In genomic region chr12:25361511-25361910, GRCh38 we compare ENCODE assay signal across 18 cellular contexts.
DNase-seq lines count a peak whose midpoint lies in the region; ATAC-seq and TF ChIP-seq lines count a peak whose summit lies in the region.
"Had no signal": no experiment of that assay in that cellular context is flagged by ENCODE, and none has a peak within 500 bp of the region (broad histone marks: within the 10 kb centered on the region; RNA-seq: fewer than 3 reads in every experiment).

No MANE protein-coding gene starts in this region.

- ATAC-seq in GM18907 (IDR thresholded peaks at IDR 0.05; ENCODE audit: unreplicated experiment), result no peak
- ATAC-seq: CD8-positive, alpha-beta T cell; GM12878 had no signal

- H3K79me2 ChIP-seq in OCI-LY3 (ENCODE audit: low read length) (no peaks in the 10 kb centered on the region), neural progenitor cell (ENCODE audit: low read depth) (no peaks in the 10 kb centered on the region)

- intact Hi-C loops in Caco-2 (cut with micrococcal nuclease; ENCODE audit: unreplicated experiment), result loop anchor here (1.0 kb wide), 1 partner anchor 13 kb away; no protein-coding TSS in a partner anchor

- DNase-seq in Caco-2, result no peak
- DNase-seq in brain microvascular endothelial cell, result peak; percentile 0
- DNase-seq in neural progenitor cell (ENCODE audit: low spot score), result no peak
- no peak for DNase-seq in GM13977 (ENCODE audit: low spot score)
- DNase-seq in suprapubic skin (ENCODE audit: low spot score in 2 of 2), result no peak
- DNase-seq: CD8-positive, alpha-beta T cell; DMS 273 treated with DMSO at 0.1 percent for 48 hours; DMS53; DND-41; EL; GM23248 had no signal

- H3K9ac ChIP-seq in OCI-LY3 (ENCODE audit: low read length) (no peak overlapping the region), neural progenitor cell (no peak overlapping the region)
- H3K9ac ChIP-seq: BLaER1 treated with 17β-estradiol and CSF1 and Interleukin-3, amounts not matched to agents 10 nM and 100 nM; GM23248 had no signal

- no peak overlapping the region for H3K4me3 ChIP-seq in Caco-2 (ENCODE audit: low read depth, low read length)
- no peak overlapping the region for H3K4me3 ChIP-seq in OCI-LY3 (ENCODE audit: low read length)
- H3K4me3 ChIP-seq in brain microvascular endothelial cell (ENCODE audit: low read depth, low read length), result no peak overlapping the region
- H3K4me3 ChIP-seq in neural progenitor cell, result no peak overlapping the region
- H3K4me3 ChIP-seq in suprapubic skin, result no peak overlapping the region
- H3K4me3 ChIP-seq: BLaER1 treated with 17β-estradiol and CSF1 and Interleukin-3, amounts not matched to agents 10 nM and 100 nM; GM12878; GM23248; HAP-1 had no signal

- H3K27ac ChIP-seq in OCI-LY3 (ENCODE audit: low read length) (no peak overlapping the region), brain microvascular endothelial cell (no peak overlapping the region), neural progenitor cell (no peak overlapping the region), suprapubic skin (no peak overlapping the region)
- H3K27ac ChIP-seq: GM23248, HL-60 had no signal

- H3K4me1 Mint-ChIP-seq in Caco-2 (ENCODE audit: low read depth, unreplicated experiment) (peaks cover 15% of the 10 kb centered on the region), neural progenitor cell (peaks cover 13% of the 10 kb centered on the region)

- no peak overlapping the region for H3K4me3 Mint-ChIP-seq in Caco-2 (ENCODE audit: unreplicated experiment)
- H3K4me3 Mint-ChIP-seq in neural progenitor cell, result no peak overlapping the region
- H3K4me3 Mint-ChIP-seq: B cell; CD8-positive, alpha-beta T cell had no signal

- H3K4me2 ChIP-seq in OCI-LY3 (ENCODE audit: low read length), result no peak overlapping the region
- no peak overlapping the region for H3K4me2 ChIP-seq in neural progenitor cell
- H3K4me2 ChIP-seq: BLaER1 treated with 17β-estradiol and CSF1 and Interleukin-3, amounts not matched to agents 10 nM and 100 nM had no signal

- H3F3A ChIP-seq in neural progenitor cell (ENCODE audit: low read depth), result peaks cover 2% of the 10 kb centered on the region

- H3K27me3 Mint-ChIP-seq in Caco-2 (ENCODE audit: insufficient read depth, unreplicated experiment) (no peaks in the 10 kb centered on the region), neural progenitor cell (ENCODE audit: insufficient read depth, low read depth) (no peaks in the 10 kb centered on the region)
- H3K27me3 Mint-ChIP-seq: B cell had no signal

- in situ Hi-C loops in brain microvascular endothelial cell (cut with HindIII; ENCODE audit: low pct_ligation_motif_present, low sequenced_read_pairs), result no loop called here
- in situ Hi-C loops in GM13977 (cut with MboI; ENCODE audit: low pct_unique_long_range_greater_than_20kb, low sequenced_read_pairs, unreplicated experiment), result no loop called here

- H3K9me3 Mint-ChIP-seq in Caco-2 (ENCODE audit: unreplicated experiment) (peaks cover 9% of the 10 kb centered on the region), neural progenitor cell (no peaks in the 10 kb centered on the region)
- H3K9me3 Mint-ChIP-seq: CD8-positive, alpha-beta T cell had no signal

- peaks cover 14% of the 10 kb centered on the region for H3K4me1 ChIP-seq in Caco-2
- H3K4me1 ChIP-seq in OCI-LY3 (ENCODE audit: low read length), result peaks cover 20% of the 10 kb centered on the region
- peaks cover 5% of the 10 kb centered on the region for H3K4me1 ChIP-seq in neural progenitor cell
- peaks cover 5% of the 10 kb centered on the region for H3K4me1 ChIP-seq in suprapubic skin

- peak overlapping the region; percentile 65 for H3K27ac Mint-ChIP-seq in Caco-2 (ENCODE audit: unreplicated experiment)
- no peak overlapping the region for H3K27ac Mint-ChIP-seq in neural progenitor cell
- H3K27ac Mint-ChIP-seq: B cell; CD8-positive, alpha-beta T cell had no signal

- WGBS in suprapubic skin, result 90% methylated on average over 2 of the region's 2 CpGs

- TF ChIP-seq EP300 in suprapubic skin (IDR thresholded peaks at IDR 0.05), result no peak

- CTCF ChIA-PET in Caco-2 (lab: Charles Lee), result interaction anchor here (1.1 to 1.3 kb wide), 2 partner anchors 23 to 26 kb away, joined by 3 read pairs; no protein-coding TSS in a partner anchor

- H3K9me3 ChIP-seq in Caco-2 (no peaks in the 10 kb centered on the region), OCI-LY3 (ENCODE audit: insufficient read depth, low read length) (no peaks in the 10 kb centered on the region), neural progenitor cell (ENCODE audit: low read depth) (no peaks in the 10 kb centered on the region), suprapubic skin (no peaks in the 10 kb centered on the region)
- H3K9me3 ChIP-seq: HAP-1 had no signal

- no peaks in the 10 kb centered on the region for H3K27me3 ChIP-seq in Caco-2 (replicated peaks; ENCODE audit: control insufficient read depth, insufficient read depth, low read length)
- H3K27me3 ChIP-seq in OCI-LY3 (ENCODE audit: low read depth, low read length), result no peaks in the 10 kb centered on the region
- H3K27me3 ChIP-seq in brain microvascular endothelial cell (replicated peaks), result no peaks in the 10 kb centered on the region
- H3K27me3 ChIP-seq in neural progenitor cell, result no peaks in the 10 kb centered on the region
- H3K27me3 ChIP-seq in suprapubic skin, result no peaks in the 10 kb centered on the region
- H3K27me3 ChIP-seq: BLaER1 treated with 17β-estradiol and CSF1 and Interleukin-3, amounts not matched to agents 10 nM and 100 nM had no signal

- POLR2A ChIA-PET in Caco-2 (lab: Charles Lee), result interaction anchor here (0.6 to 0.8 kb wide), 2 partner anchors 14 to 111 kb away, joined by 3 to 4 read pairs; partner anchors contain the start of gene KRAS

- no peak for TF ChIP-seq CTCF in Caco-2 (IDR thresholded peaks at IDR 0.05; ENCODE audit: insufficient read depth in 1 of 2, low read depth in 1 of 2, low read length in 1 of 2, severe bottlenecking in 1 of 2, unreplicated experiment in 1 of 2)
- no peak for TF ChIP-seq CTCF in OCI-LY3 (IDR thresholded peaks at IDR 0.05; ENCODE audit: low read depth, low read length)
- no peak for TF ChIP-seq CTCF in brain microvascular endothelial cell (IDR thresholded peaks at IDR 0.05; ENCODE audit: low read depth, low read length, missing control alignments)
- no peak for TF ChIP-seq CTCF in neural progenitor cell (IDR thresholded peaks at IDR 0.05)
- TF ChIP-seq CTCF in GM13977 (IDR thresholded peaks at IDR 0.05; ENCODE audit: extremely low read depth, insufficient read depth, missing control alignments), result no peak
- no peak for TF ChIP-seq CTCF in suprapubic skin (IDR thresholded peaks at IDR 0.05)

- BruUV-seq in Caco-2 (replicated peaks; lab: Mats Ljungman, UMichigan), result no TSS peak

- H2AFZ ChIP-seq in OCI-LY3 (ENCODE audit: low read depth, low read length) (0 out of 2 replicates have a peak overlapping the region, but pooled peaks have one; percentile 25), neural progenitor cell (replicated peaks) (peak overlapping the region; percentile 37)
- H2AFZ ChIP-seq: GM23248 had no signal

- no peaks in the 10 kb centered on the region for H3K36me3 ChIP-seq in Caco-2 (ENCODE audit: control insufficient read depth, insufficient read depth, low read length)
- H3K36me3 ChIP-seq in OCI-LY3 (replicated peaks; ENCODE audit: low read depth, low read length), result no peaks in the 10 kb centered on the region
- no peaks in the 10 kb centered on the region for H3K36me3 ChIP-seq in brain microvascular endothelial cell (replicated peaks)
- H3K36me3 ChIP-seq in neural progenitor cell, result no peaks in the 10 kb centered on the region
- no peaks in the 10 kb centered on the region for H3K36me3 ChIP-seq in suprapubic skin
- H3K36me3 ChIP-seq: BLaER1 treated with 17β-estradiol and CSF1 and Interleukin-3, amounts not matched to agents 10 nM and 100 nM; HAP-1 had no signal

- H3K36me3 Mint-ChIP-seq in Caco-2 (ENCODE audit: insufficient read depth, unreplicated experiment) (peaks cover 6% of the 10 kb centered on the region), neural progenitor cell (no peaks in the 10 kb centered on the region)
- H3K36me3 Mint-ChIP-seq: CD8-positive, alpha-beta T cell had no signal

- TF ChIP-seq POLR2A in suprapubic skin (IDR thresholded peaks at IDR 0.05), result no peak

- H4K20me1 ChIP-seq in OCI-LY3 (ENCODE audit: insufficient read depth, low read length) (no peaks in the 10 kb centered on the region), neural progenitor cell (ENCODE audit: low read depth) (no peaks in the 10 kb centered on the region)
- H4K20me1 ChIP-seq: BLaER1 treated with 17β-estradiol and CSF1 and Interleukin-3, amounts not matched to agents 10 nM and 100 nM had no signal
